Comparison of ENCODE assay signal across 19 cellular contexts in genomic region chr5:177154003-177154643, GRCh38. TPM values are rescaled to one million over a fixed set of nuclear protein-coding genes. Genes with fewer than 3 reads are reported as not detected.
DNase-seq lines count a peak whose midpoint lies in the region; ATAC-seq and TF ChIP-seq lines count a peak whose summit lies in the region.
"Had no signal": no experiment of that assay in that cellular context is flagged by ENCODE, and none has a peak within 500 bp of the region (broad histone marks: within the 10 kb centered on the region; RNA-seq: fewer than 3 reads in every experiment).

No MANE protein-coding gene starts in this region.

- peaks cover 34% of the 10 kb centered on the region for H3K36me3 Mint-ChIP-seq in endodermal cell (ENCODE audit: low read depth)
- peaks cover 0 to 56% (median 2%) of the 10 kb centered on the region in 3 donors for H3K36me3 Mint-ChIP-seq in naive thymus-derived CD8-positive, alpha-beta T cell

- no peak for TF ChIP-seq CTCF in endodermal cell (conservative IDR thresholded peaks at IDR 0.05)
- no peak for TF ChIP-seq CTCF in right atrium auricular region (IDR thresholded peaks at IDR 0.05)

- POLR2A ChIA-PET in naive thymus-derived CD8-positive, alpha-beta T cell (lab: Charles Lee), result interaction anchor here (0.9 kb wide), 1 partner anchor 20 kb away, joined by 4 read pairs; no protein-coding TSS in a partner anchor

- no peaks in the 10 kb centered on the region for H3K27me3 Mint-ChIP-seq in endodermal cell (ENCODE audit: insufficient read depth)
- H3K27me3 Mint-ChIP-seq in naive thymus-derived CD8-positive, alpha-beta T cell, result no peaks in the 10 kb centered on the region
- H3K27me3 Mint-ChIP-seq: CD4-positive, alpha-beta T cell; effector memory CD8-positive, alpha-beta T cell had no signal

- H3K4me3 Mint-ChIP-seq in endodermal cell, result no peak overlapping the region
- peak overlapping the region in 1 of 10 donors; percentile 9 for H3K4me3 Mint-ChIP-seq in naive thymus-derived CD8-positive, alpha-beta T cell
- H3K4me3 Mint-ChIP-seq: activated CD8-positive, alpha-beta T cell treated with anti-CD3 and anti-CD28 coated beads, Interleukin-2, amount 10 ng/mL, durations not matched to agents 7 days and 5 days; CD4-positive, alpha-beta T cell; effector memory CD8-positive, alpha-beta T cell had no signal

- ATAC-seq in naive thymus-derived CD8-positive, alpha-beta T cell, result no peak
- ATAC-seq: activated CD8-positive, alpha-beta T cell treated with anti-CD3 and anti-CD28 coated beads, Interleukin-2, amount 10 ng/mL, durations not matched to agents 7 days and 5 days; effector memory CD8-positive, alpha-beta T cell had no signal

- H3K4me1 ChIP-seq in endodermal cell (ENCODE audit: control insufficient read depth, insufficient read depth, low read length) (peaks cover 8% of the 10 kb centered on the region), right atrium auricular region (peaks cover 0 to 9% of the 10 kb centered on the region in 2 donors)
- H3K4me1 ChIP-seq: SJSA1 had no signal

- peak overlapping the region; percentile 70 for H3K4me3 ChIP-seq in endodermal cell (ENCODE audit: low read length)
- no peak overlapping the region for H3K4me3 ChIP-seq in right atrium auricular region
- H3K4me3 ChIP-seq: SJSA1, thoracic aorta had no signal

- H3K4me1 Mint-ChIP-seq in endodermal cell, result peaks cover 12% of the 10 kb centered on the region
- H3K4me1 Mint-ChIP-seq in naive thymus-derived CD8-positive, alpha-beta T cell, result peaks cover 9 to 22% (median 18%) of the 10 kb centered on the region in 4 donors

- H3K36me3 ChIP-seq in endodermal cell (ENCODE audit: control insufficient read depth, insufficient read depth, low read length) (peaks cover 54% of the 10 kb centered on the region), right atrium auricular region (peaks cover 5% of the 10 kb centered on the region)

- peak overlapping the region; percentile 94 for H3K27ac Mint-ChIP-seq in endodermal cell
- H3K27ac Mint-ChIP-seq in naive thymus-derived CD8-positive, alpha-beta T cell, result peak overlapping the region in 7 of 10 donors; percentile 9 to 60 (median 14)
- H3K27ac Mint-ChIP-seq: activated CD8-positive, alpha-beta T cell treated with anti-CD3 and anti-CD28 coated beads, Interleukin-2, amount 10 ng/mL, durations not matched to agents 7 days and 5 days; CD4-positive, alpha-beta T cell had no signal

- H3K27me3 ChIP-seq in endodermal cell (ENCODE audit: control insufficient read depth, insufficient read depth, low read length, poor library complexity, severe bottlenecking), result no peaks in the 10 kb centered on the region
- H3K27me3 ChIP-seq in right atrium auricular region, result no peaks in the 10 kb centered on the region
- H3K27me3 ChIP-seq: SJSA1 had no signal

- H3K9me3 Mint-ChIP-seq in endodermal cell, result no peaks in the 10 kb centered on the region
- H3K9me3 Mint-ChIP-seq in naive thymus-derived CD8-positive, alpha-beta T cell, result no peaks in the 10 kb centered on the region
- H3K9me3 Mint-ChIP-seq: CD4-positive, alpha-beta T cell; effector memory CD8-positive, alpha-beta T cell had no signal

- H3K9ac ChIP-seq in endodermal cell (ENCODE audit: extremely low read depth, low read length, poor library complexity, severe bottlenecking), result peak overlapping the region; percentile 73

- H3K27ac ChIP-seq in endodermal cell (ENCODE audit: low read depth, low read length) (peak overlapping the region; percentile 57), right atrium auricular region (no peak overlapping the region)
- H3K27ac ChIP-seq: SJSA1, thoracic aorta had no signal

- 92% methylated on average over 5 to 6 of the region's 6 CpGs for WGBS in endodermal cell (ENCODE audit: insufficient coverage in 1 of 2, insufficient read length in 1 of 2), 2 experiments

- DNase-seq in AG20443 (ENCODE audit: low spot score), result peak; percentile 57
- DNase-seq in HCEC 1CT, result peak; percentile 15
- DNase-seq in endodermal cell, result no peak
- DNase-seq in naive thymus-derived CD8-positive, alpha-beta T cell, result no peak
- no peak for DNase-seq in right atrium auricular region (ENCODE audit: low spot score)
- DNase-seq in NOMO-1 (lab: John Stamatoyannopoulos, UW; ENCODE audit: unreplicated experiment in 2 of 2), result no peak
- DNase-seq in germinal center (ENCODE audit: low spot score), result no peak
- DNase-seq in central memory CD4-positive, alpha-beta T cell, result no peak
- DNase-seq: activated CD8-positive, alpha-beta T cell treated with anti-CD3 and anti-CD28 coated beads, Interleukin-2, amount 10 ng/mL, durations not matched to agents 7 days and 5 days; activated naive CD4-positive, alpha-beta T cell; CD4-positive, alpha-beta T cell; effector memory CD8-positive, alpha-beta T cell; GF-D8; midbrain; NCI-H1105; posterior cingulate gyrus; stimulated activated CD4-positive, alpha-beta T cell treated with anti-CD3 and anti-CD28 coated beads, Interleukin-15, amount 100 ng/mL, for 24 hours had no signal

- H3K9me3 ChIP-seq in endodermal cell (ENCODE audit: control insufficient read depth, low read length) (no peaks in the 10 kb centered on the region), right atrium auricular region (no peaks in the 10 kb centered on the region)
- H3K9me3 ChIP-seq: SJSA1, thoracic aorta had no signal

RNA-seq across cellular contexts. Expression of gene NSD1, which starts 20.6 kb away (rescaled TPM):
- total RNA-seq in endodermal cell (100 to 1,000 TPM; 150 to 190 TPM), right atrium auricular region (10 to 100 TPM; 25.4 to 26.7 TPM)
- 36.0 TPM for polyA plus RNA-seq in endodermal cell (2013, experiment 1 of 2)
- 38.8 TPM for polyA plus RNA-seq in endodermal cell (2013, experiment 2 of 2)
- total RNA-seq in naive thymus-derived CD8-positive, alpha-beta T cell, result 100 to 1,000 TPM; 118 to 130 TPM
- 10 to 100 TPM; 25.0 to 43.1 (median 42.7) TPM for polyA plus RNA-seq in naive thymus-derived CD8-positive, alpha-beta T cell

Comparison
In these comparisons a context has a peak if more than half of its experiments do, and no peak if none do; other contexts are left out.
1. DNase-seq: peak in AG20443 (single experiment) and HCEC 1CT (single experiment); none in endodermal cell (single experiment), naive thymus-derived CD8-positive, alpha-beta T cell (0 of 10), right atrium auricular region (single experiment), NOMO-1 (0 of 2), germinal center (single experiment) and central memory CD4-positive, alpha-beta T cell (single experiment).
2. RNA of gene NSD1, which starts 20.6 kb away (total RNA-seq): 150 to 190 TPM in endodermal cell and 118 to 130 TPM in naive thymus-derived CD8-positive, alpha-beta T cell; 25.4 to 26.7 TPM in right atrium auricular region; every median in the first group is over 4 times any median in the second.